17 cellular contexts compared by ENCODE assay signal in the genomic region with DNA sequence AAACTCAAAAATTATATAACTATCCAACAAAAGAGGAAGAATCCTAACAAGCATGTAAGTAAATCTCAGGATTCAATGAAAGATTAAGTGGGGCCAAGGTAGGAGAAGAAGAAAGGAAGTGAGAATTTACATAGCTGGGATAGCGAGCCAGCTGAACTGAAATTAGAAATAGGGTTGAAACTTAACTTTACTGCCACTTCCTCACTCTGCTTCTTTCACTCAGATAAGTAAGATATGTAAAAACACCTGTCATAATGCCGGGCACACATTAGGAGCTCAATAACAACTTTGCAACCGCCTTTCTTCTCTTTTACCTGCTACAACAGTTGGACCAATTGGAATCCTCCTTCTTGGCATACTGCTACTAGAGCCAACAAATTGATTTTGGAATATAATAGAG.
DNase-seq lines count a peak whose midpoint lies in the region; ATAC-seq, FAIRE-seq and TF ChIP-seq lines count a peak whose summit lies in the region.
"Had no signal": no experiment of that assay in that cellular context is flagged by ENCODE, and none has a peak within 500 bp of the region (broad histone marks: within the 10 kb centered on the region; RNA-seq: fewer than 3 reads in every experiment).

No MANE protein-coding gene starts in this region.

- no peaks in the 10 kb centered on the region for H3K9me3 Mint-ChIP-seq in activated naive CD8-positive, alpha-beta T cell treated with anti-CD3 and anti-CD28 coated beads for 36 hours
- H3K9me3 Mint-ChIP-seq: activated naive CD8-positive, alpha-beta T cell treated with anti-CD3 and anti-CD28 coated beads, Interleukin-2, amount 50 U/mL, for 24 hours had no signal

- intact Hi-C loops in pancreas (cut with DNase I): no loop called here

- no peaks in the 10 kb centered on the region for H3K27me3 Mint-ChIP-seq in activated naive CD8-positive, alpha-beta T cell treated with anti-CD3 and anti-CD28 coated beads for 36 hours
- H3K27me3 Mint-ChIP-seq: activated naive CD8-positive, alpha-beta T cell treated with anti-CD3 and anti-CD28 coated beads, Interleukin-2, amount 50 U/mL, for 24 hours had no signal

- H3K4me3 ChIP-seq in pancreas: no peak overlapping the region
- H3K4me3 ChIP-seq: heart right ventricle, suprapubic skin had no signal

- peaks cover 0 to 3% (median 0%) of the 10 kb centered on the region in 3 donors for H3K4me1 ChIP-seq in pancreas
- H3K4me1 ChIP-seq: heart right ventricle, suprapubic skin had no signal

- peaks cover 4% of the 10 kb centered on the region for H3K4me1 Mint-ChIP-seq in activated naive CD8-positive, alpha-beta T cell treated with anti-CD3 and anti-CD28 coated beads for 36 hours

- peaks cover 4% of the 10 kb centered on the region for H3K36me3 Mint-ChIP-seq in activated naive CD8-positive, alpha-beta T cell treated with anti-CD3 and anti-CD28 coated beads for 36 hours

- no peak overlapping the region for H3K27ac Mint-ChIP-seq in activated naive CD8-positive, alpha-beta T cell treated with anti-CD3 and anti-CD28 coated beads for 36 hours
- H3K27ac Mint-ChIP-seq: activated naive CD8-positive, alpha-beta T cell treated with anti-CD3 and anti-CD28 coated beads, Interleukin-2, amount 50 U/mL, for 24 hours had no signal

- no peak overlapping the region for H3K27ac ChIP-seq in pancreas
- H3K27ac ChIP-seq: C4-2B, heart right ventricle, suprapubic skin had no signal

- DNase-seq in pancreas (no peak), HuH-7.5 (ENCODE audit: low spot score) (no peak), H4 (ENCODE audit: low spot score) (no peak), HK-2 (ENCODE audit: unreplicated experiment) (no peak)
- DNase-seq in activated naive CD8-positive, alpha-beta T cell treated with anti-CD3 and anti-CD28 coated beads for 36 hours: no peak
- DNase-seq: activated naive CD8-positive, alpha-beta T cell treated with anti-CD3 and anti-CD28 coated beads, Interleukin-2, amount 50 U/mL, for 24 hours; activated T-cell treated with anti-CD3 and anti-CD28 coated beads, Interleukin-2, amount 50 U/mL, for 1 hour; cerebellar nuclear complex; heart right ventricle; kidney glomerular epithelial cell; NCI-H446; PC-3 had no signal

- WGBS in pancreas, 2 donors: 69 to 91% methylated on average over 3 of the region's 3 CpGs

- peak; percentile 92 for ATAC-seq in GM19043 (IDR thresholded peaks at IDR 0.05; ENCODE audit: low read depth, unreplicated experiment)
- ATAC-seq in GM21717 (IDR thresholded peaks at IDR 0.05; ENCODE audit: unreplicated experiment): peak; percentile 90
- peak; percentile 82 for ATAC-seq in HG03135 (IDR thresholded peaks at IDR 0.05; ENCODE audit: unreplicated experiment)
- no peak for ATAC-seq in pancreas
- ATAC-seq: activated naive CD8-positive, alpha-beta T cell treated with anti-CD3 and anti-CD28 coated beads, Interleukin-2, amount 50 U/mL, for 24 hours; heart right ventricle; PC-3 had no signal

- FAIRE-seq in pancreas (lab: Jason Lieb, UNC): peak; percentile 32

- H3K27me3 ChIP-seq in pancreas: peaks cover 0 to 14% (median 2%) of the 10 kb centered on the region in 4 donors
- H3K27me3 ChIP-seq: heart right ventricle, suprapubic skin had no signal

- no peaks in the 10 kb centered on the region for H3K9me3 ChIP-seq in pancreas
- H3K9me3 ChIP-seq: heart right ventricle, suprapubic skin had no signal

- no peak overlapping the region for H3K4me3 Mint-ChIP-seq in activated naive CD8-positive, alpha-beta T cell treated with anti-CD3 and anti-CD28 coated beads for 36 hours
- H3K4me3 Mint-ChIP-seq: activated naive CD8-positive, alpha-beta T cell treated with anti-CD3 and anti-CD28 coated beads, Interleukin-2, amount 50 U/mL, for 24 hours had no signal

- no peaks in the 10 kb centered on the region for H3K36me3 ChIP-seq in pancreas
- H3K36me3 ChIP-seq: heart right ventricle, suprapubic skin had no signal

- no peak for TF ChIP-seq CTCF in pancreas (IDR thresholded peaks at IDR 0.05)

Comparison
In these comparisons a context has a peak if more than half of its experiments do, and no peak if none do; other contexts are left out.
1. ATAC-seq: peak in GM19043 (single experiment), GM21717 (single experiment) and HG03135 (single experiment); none in pancreas (0 of 4).